ENCODE assay signal across 23 cellular contexts in genomic region chr4:150206981-150207380, GRCh38.
"Had no signal": no experiment of that assay in that cellular context is flagged by ENCODE, and none has a peak within 500 bp of the region (broad histone marks: within the 10 kb centered on the region; RNA-seq: fewer than 3 reads in every experiment).

No MANE protein-coding gene starts in this region.

- H3K27ac Mint-ChIP-seq: activated CD4-positive, alpha-beta memory T cell treated with anti-CD3 and anti-CD28 coated beads, Interleukin-2, amount 10 ng/mL, durations not matched to agents 7 days and 5 days; activated CD4-positive, alpha-beta T cell treated with anti-CD3 and anti-CD28 coated beads, Interleukin-2, amount 10 ng/mL, durations not matched to agents 7 days and 5 days; activated T-cell treated with anti-CD3 and anti-CD28 coated beads, Interleukin-2, amount 50 U/mL, for 24 hours; naive thymus-derived CD8-positive, alpha-beta T cell had no signal

- DNase-seq: activated CD4-positive, alpha-beta memory T cell treated with anti-CD3 and anti-CD28 coated beads, Interleukin-2, amount 10 ng/mL, durations not matched to agents 7 days and 5 days; activated CD4-positive, alpha-beta T cell treated with anti-CD3 and anti-CD28 coated beads, Interleukin-2, amount 10 ng/mL, durations not matched to agents 7 days and 5 days; activated CD8-positive, alpha-beta memory T cell treated with anti-CD3 and anti-CD28 coated beads, Interleukin-2, amount 50 U/mL, for 48 hours; activated gamma-delta T cell treated with Interleukin-2 at 50 U/mL for 16 hours; activated naive CD4-positive, alpha-beta T cell treated with anti-CD3 and anti-CD28 coated beads, Interleukin-2, amount 50 U/mL, for 16 hours; activated T-cell treated with anti-CD3 and anti-CD28 coated beads, Interleukin-2, amount 50 U/mL, for 24 hours; amniotic stem cell; central memory CD4-positive, alpha-beta T cell; head of caudate nucleus; hippocampal formation; left colon; naive thymus-derived CD8-positive, alpha-beta T cell; right lobe of liver; stimulated activated CD4-positive, alpha-beta T cell treated with anti-CD3 and anti-CD28 coated beads, Interleukin-12 subunit alpha, Interleukin-12 subunit beta, amount 100 ng/mL, for 4 hours; stimulated activated CD4-positive, alpha-beta T cell treated with anti-CD3 and anti-CD28 coated beads, Interleukin-4, amount 100 ng/mL, for 1 hour; stimulated activated naive CD8-positive, alpha-beta T cell treated with anti-CD3 and anti-CD28 coated beads, Interleukin-15, Interleukin-2, amounts not matched to agents 100 U/mL and 50 U/mL, for 24 hours; T-helper 9 cell; testis; transverse colon had no signal

- H3K4me1 Mint-ChIP-seq: activated CD4-positive, alpha-beta T cell treated with anti-CD3 and anti-CD28 coated beads, Interleukin-2, amount 10 ng/mL, durations not matched to agents 7 days and 5 days had no signal

- H3K4me3 Mint-ChIP-seq: activated CD4-positive, alpha-beta memory T cell treated with anti-CD3 and anti-CD28 coated beads, Interleukin-2, amount 10 ng/mL, durations not matched to agents 7 days and 5 days; activated CD4-positive, alpha-beta T cell treated with anti-CD3 and anti-CD28 coated beads, Interleukin-2, amount 10 ng/mL, durations not matched to agents 7 days and 5 days; activated T-cell treated with anti-CD3 and anti-CD28 coated beads, Interleukin-2, amount 50 U/mL, for 24 hours; naive thymus-derived CD8-positive, alpha-beta T cell had no signal

- H3K9me3 Mint-ChIP-seq: activated CD4-positive, alpha-beta memory T cell treated with anti-CD3 and anti-CD28 coated beads, Interleukin-2, amount 10 ng/mL, durations not matched to agents 7 days and 5 days; activated CD4-positive, alpha-beta T cell treated with anti-CD3 and anti-CD28 coated beads, Interleukin-2, amount 10 ng/mL, durations not matched to agents 7 days and 5 days; activated T-cell treated with anti-CD3 and anti-CD28 coated beads, Interleukin-2, amount 50 U/mL, for 24 hours; naive thymus-derived CD8-positive, alpha-beta T cell had no signal

- FAIRE-seq: endothelial cell of umbilical vein, keratinocyte, TTC549, urothelium cell line had no signal

- H3K36me3 Mint-ChIP-seq: naive thymus-derived CD8-positive, alpha-beta T cell had no signal
